ENCODE assay signal across 8 cellular contexts in genomic region chr22:31490496-31490925, GRCh38. TPM values are rescaled to one million over a fixed set of nuclear protein-coding genes. Genes with fewer than 3 reads are reported as not detected.
DNase-seq lines count a peak whose midpoint lies in the region; ATAC-seq, FAIRE-seq and TF ChIP-seq lines count a peak whose summit lies in the region.

No MANE protein-coding gene starts in this region.

- H3K4me1 Mint-ChIP-seq in CD4-positive, alpha-beta memory T cell: peaks cover 26 to 54% (median 33%) of the 10 kb centered on the region in 4 donors
- H3K4me1 Mint-ChIP-seq in osteocyte (ENCODE audit: unreplicated experiment): peaks cover 31% of the 10 kb centered on the region

- ATAC-seq in HG03439 (IDR thresholded peaks at IDR 0.05; ENCODE audit: unreplicated experiment): peak; percentile 45
- peak; percentile 47 to 84 for ATAC-seq in activated naive CD4-positive, alpha-beta T cell treated with anti-CD3 and anti-CD28 coated beads, Interleukin-2, amount 50 U/mL, for 72 hours

- H3K27ac Mint-ChIP-seq in CD4-positive, alpha-beta memory T cell: peak overlapping the region; percentile 94 to 99 (median 96)
- peak overlapping the region; percentile 98 to 99 for H3K27ac Mint-ChIP-seq in activated naive CD4-positive, alpha-beta T cell treated with anti-CD3 and anti-CD28 coated beads, Interleukin-2, amount 50 U/mL, for 72 hours
- H3K27ac Mint-ChIP-seq in osteocyte (ENCODE audit: unreplicated experiment): peak overlapping the region; percentile 90

- peaks cover 3 to 24% of the 10 kb centered on the region in 2 donors for H3K36me3 Mint-ChIP-seq in CD4-positive, alpha-beta memory T cell
- peaks cover 15 to 17% of the 10 kb centered on the region in 2 donors for H3K36me3 Mint-ChIP-seq in activated naive CD4-positive, alpha-beta T cell treated with anti-CD3 and anti-CD28 coated beads, Interleukin-2, amount 50 U/mL, for 72 hours
- peaks cover 7% of the 10 kb centered on the region for H3K36me3 Mint-ChIP-seq in osteocyte (ENCODE audit: unreplicated experiment)

- peak; percentile 98 for FAIRE-seq in GM19239 (lab: Jason Lieb, UNC)

- no peaks in the 10 kb centered on the region for H3K27me3 ChIP-seq in CD4-positive, alpha-beta memory T cell (ENCODE audit: insufficient read depth, low read length)
- H3K27me3 ChIP-seq in SJCRH30: no peaks in the 10 kb centered on the region

- H3K36me3 ChIP-seq in CD4-positive, alpha-beta memory T cell (ENCODE audit: insufficient read depth, low read length): no peaks in the 10 kb centered on the region
- H3K36me3 ChIP-seq in SJCRH30: peaks cover 18% of the 10 kb centered on the region

- POLR2A ChIA-PET in CD4-positive, alpha-beta memory T cell (lab: Charles Lee; ENCODE audit: partially characterized antibody): interaction anchor here (1.0 to 2.9 kb wide), 6 partner anchors 39 to 204 kb away, joined by 3 to 7 read pairs (median 5); partner anchors contain the start of gene PIK3IP1

- peak; percentile 8 for TF ChIP-seq CTCF in osteocyte (IDR thresholded peaks at IDR 0.05)

- DNase-seq in CD4-positive, alpha-beta memory T cell: peak; percentile 58 to 79 (median 63)
- DNase-seq in GM19239 (ENCODE audit: insufficient read length, low spot score) (peak; percentile 70), SJCRH30 (peak; percentile 50 to 64), head of caudate nucleus (peak in 39 of 42 donors; percentile 21 to 71 (median 49)), osteocyte (ENCODE audit: extremely low spot score, unreplicated experiment) (no peak), ureter (ENCODE audit: low spot score) (peak; percentile 64)
- peak; percentile 39 to 80 for DNase-seq in activated naive CD4-positive, alpha-beta T cell treated with anti-CD3 and anti-CD28 coated beads, Interleukin-2, amount 50 U/mL, for 72 hours (ENCODE audit: low spot score in 2 of 2)

- intact Hi-C loops in CD4-positive, alpha-beta memory T cell (cut with micrococcal nuclease): loop anchor here (1.0 to 10.0 kb wide), 3 partner anchors 144 to 454 kb away; partner anchors contain the start of genes PATZ1, PRR14L and YWHAH
- intact Hi-C loops in head of caudate nucleus (cut with DNase I): loop anchor here (10.0 kb wide), 1 partner anchor 454 kb away; the partner anchor contains the start of gene YWHAH

- no peaks in the 10 kb centered on the region for H3K9me3 ChIP-seq in CD4-positive, alpha-beta memory T cell (ENCODE audit: control insufficient read depth in 1 of 2, low read length in 2 of 2)
- H3K9me3 ChIP-seq in SJCRH30 (replicated peaks): no peaks in the 10 kb centered on the region

- H3K4me3 ChIP-seq in CD4-positive, alpha-beta memory T cell (ENCODE audit: low read length in 2 of 2): peak overlapping the region; percentile 70 to 77
- peak overlapping the region; percentile 90 for H3K4me3 ChIP-seq in SJCRH30

- H3K27me3 Mint-ChIP-seq in CD4-positive, alpha-beta memory T cell: no peaks in the 10 kb centered on the region
- no peaks in the 10 kb centered on the region for H3K27me3 Mint-ChIP-seq in osteocyte (ENCODE audit: unreplicated experiment)

- H3K4me1 ChIP-seq in CD4-positive, alpha-beta memory T cell (ENCODE audit: insufficient read depth, low read length): peaks cover 52% of the 10 kb centered on the region
- H3K4me1 ChIP-seq in SJCRH30: peaks cover 10% of the 10 kb centered on the region

- H3K27ac ChIP-seq in CD4-positive, alpha-beta memory T cell (ENCODE audit: low read depth, low read length): peak overlapping the region; percentile 87
- peak overlapping the region; percentile 96 for H3K27ac ChIP-seq in SJCRH30

- H3K9me3 Mint-ChIP-seq in CD4-positive, alpha-beta memory T cell: no peaks in the 10 kb centered on the region
- no peaks in the 10 kb centered on the region for H3K9me3 Mint-ChIP-seq in activated naive CD4-positive, alpha-beta T cell treated with anti-CD3 and anti-CD28 coated beads, Interleukin-2, amount 50 U/mL, for 72 hours
- H3K9me3 Mint-ChIP-seq in osteocyte (ENCODE audit: unreplicated experiment): no peaks in the 10 kb centered on the region

- peak overlapping the region; percentile 92 to 99 (median 96) for H3K4me3 Mint-ChIP-seq in CD4-positive, alpha-beta memory T cell
- peak overlapping the region; percentile 88 for H3K4me3 Mint-ChIP-seq in osteocyte (ENCODE audit: unreplicated experiment)

- CTCF ChIA-PET in CD4-positive, alpha-beta memory T cell (lab: Charles Lee; ENCODE audit: partially characterized antibody): no interaction called here

RNA-seq across cellular contexts. Expression of gene EIF4ENIF1, which starts 0.9 kb away (rescaled TPM):
- total RNA-seq in CD4-positive, alpha-beta memory T cell: 10 to 100 TPM; 41.9 to 50.7 TPM
- polyA plus RNA-seq in CD4-positive, alpha-beta memory T cell: 10 to 100 TPM in 1 of 2 donors, 1 to 10 TPM in 1; 6.6 to 17.2 TPM
- 16.3 and 29.7 TPM in 2 replicates for total RNA-seq in SJCRH30 (2014; rRNA removed; shearing (Covaris generic))
- 10 to 100 TPM; 36.5 to 49.5 TPM for total RNA-seq in activated naive CD4-positive, alpha-beta T cell treated with anti-CD3 and anti-CD28 coated beads, Interleukin-2, amount 50 U/mL, for 72 hours
- total RNA-seq in osteocyte (38.4 and 41.0 TPM in 2 replicates), ureter (45.7 TPM)

RNA-seq across cellular contexts. Expression of gene SFI1, which starts 5.8 kb away (rescaled TPM):
- total RNA-seq in CD4-positive, alpha-beta memory T cell: 100 to 1,000 TPM; 323 to 333 TPM
- polyA plus RNA-seq in CD4-positive, alpha-beta memory T cell: 10 to 100 TPM; 14.7 to 40.5 TPM
- 9.0 and 11.8 TPM in 2 replicates for total RNA-seq in SJCRH30 (2014; rRNA removed; shearing (Covaris generic))
- total RNA-seq in activated naive CD4-positive, alpha-beta T cell treated with anti-CD3 and anti-CD28 coated beads, Interleukin-2, amount 50 U/mL, for 72 hours: 100 to 1,000 TPM; 259 to 290 TPM
- total RNA-seq in osteocyte (39.5 and 40.6 TPM in 2 replicates), ureter (76.9 TPM)
